ENCODE assay signal across 3 cellular contexts in the genomic region with DNA sequence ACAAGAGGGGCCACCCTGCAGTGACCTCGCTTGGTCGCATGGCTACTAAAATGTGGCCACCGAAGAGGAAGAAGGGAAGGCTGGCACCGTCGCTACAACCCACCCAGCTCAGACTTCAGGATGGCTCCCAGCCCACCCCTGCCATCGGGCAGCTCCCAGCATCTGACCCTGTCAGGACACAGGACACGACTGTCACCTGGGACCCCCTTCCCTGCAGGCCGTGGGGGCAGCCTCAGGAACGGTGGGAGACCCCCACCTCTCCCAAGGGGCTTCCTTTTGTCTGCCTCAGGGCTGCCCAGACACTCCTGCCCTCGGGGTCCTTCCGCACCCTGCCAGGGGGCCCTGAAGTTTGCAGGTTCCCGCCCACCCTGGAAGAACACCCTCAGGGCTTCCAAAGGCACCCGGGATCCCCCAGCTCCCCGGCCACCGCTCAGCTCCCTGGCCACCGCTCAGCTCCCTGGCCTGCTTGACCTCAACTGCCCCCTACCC.
TF ChIP-seq lines count a peak whose summit lies in the region.

No MANE protein-coding gene starts in this region.

TF ChIP-seq in SK-N-SH, 30 proteins besides CTCF, POLR2A, EP300 and RAD21:
- TF ChIP-seq MEF2A (IDR thresholded peaks at IDR 0.05; ENCODE audit: borderline replicate concordance, low read depth) (no peak), JUND (IDR thresholded peaks at IDR 0.05) (no peak), EZH2phosphoT487 (IDR thresholded peaks at IDR 0.05; ENCODE audit: borderline replicate concordance, low read depth) (no peak), USF1 (IDR thresholded peaks at IDR 0.05; ENCODE audit: borderline replicate concordance, low read depth) (no peak), FOSL2 (IDR thresholded peaks at IDR 0.05; ENCODE audit: borderline replicate concordance, low read depth) (no peak), GABPA (IDR thresholded peaks at IDR 0.05; ENCODE audit: low read depth) (no peak), RFX5 (IDR thresholded peaks at IDR 0.05; ENCODE audit: low read length) (no peak), NFIC (IDR thresholded peaks at IDR 0.05; ENCODE audit: borderline replicate concordance) (no peak), MXI1 (IDR thresholded peaks at IDR 0.05; ENCODE audit: low read depth, low read length) (no peak), ZBTB33 (IDR thresholded peaks at IDR 0.05; ENCODE audit: borderline replicate concordance, low read depth) (no peak), YY1 (IDR thresholded peaks at IDR 0.05; ENCODE audit: low read depth) (no peak), TEAD4 (IDR thresholded peaks at IDR 0.05; ENCODE audit: borderline replicate concordance, insufficient read depth) (no peak), PBX3 (IDR thresholded peaks at IDR 0.05) (no peak), RCOR1 (IDR thresholded peaks at IDR 0.05; ENCODE audit: low read length) (no peak)
- TF ChIP-seq, protein P1, sequence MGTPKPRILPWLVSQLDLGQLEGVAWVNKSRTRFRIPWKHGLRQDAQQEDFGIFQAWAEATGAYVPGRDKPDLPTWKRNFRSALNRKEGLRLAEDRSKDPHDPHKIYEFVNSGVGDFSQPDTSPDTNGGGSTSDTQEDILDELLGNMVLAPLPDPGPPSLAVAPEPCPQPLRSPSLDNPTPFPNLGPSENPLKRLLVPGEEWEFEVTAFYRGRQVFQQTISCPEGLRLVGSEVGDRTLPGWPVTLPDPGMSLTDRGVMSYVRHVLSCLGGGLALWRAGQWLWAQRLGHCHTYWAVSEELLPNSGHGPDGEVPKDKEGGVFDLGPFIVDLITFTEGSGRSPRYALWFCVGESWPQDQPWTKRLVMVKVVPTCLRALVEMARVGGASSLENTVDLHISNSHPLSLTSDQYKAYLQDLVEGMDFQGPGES (IDR thresholded peaks at IDR 0.05; ENCODE audit: low read depth, low read length), result no peak

TF ChIP-seq in SK-N-SH treated with all-trans-retinoic acid at 6 μM for 48 hours, 23 proteins besides CTCF, POLR2A, EP300 and RAD21:
- no peak for TF ChIP-seq SNAI2 (CRISPR knock-in tag; IDR thresholded peaks at IDR 0.05)

TF ChIP-seq in H1, 55 proteins besides CTCF, POLR2A, EP300 and RAD21:
- TF ChIP-seq SRF (IDR thresholded peaks at IDR 0.05; ENCODE audit: low read depth, low read length), result no peak
- TF ChIP-seq BRCA1 (IDR thresholded peaks at IDR 0.05; ENCODE audit: low read depth, low read length), result no peak
- TF ChIP-seq, protein P2, sequence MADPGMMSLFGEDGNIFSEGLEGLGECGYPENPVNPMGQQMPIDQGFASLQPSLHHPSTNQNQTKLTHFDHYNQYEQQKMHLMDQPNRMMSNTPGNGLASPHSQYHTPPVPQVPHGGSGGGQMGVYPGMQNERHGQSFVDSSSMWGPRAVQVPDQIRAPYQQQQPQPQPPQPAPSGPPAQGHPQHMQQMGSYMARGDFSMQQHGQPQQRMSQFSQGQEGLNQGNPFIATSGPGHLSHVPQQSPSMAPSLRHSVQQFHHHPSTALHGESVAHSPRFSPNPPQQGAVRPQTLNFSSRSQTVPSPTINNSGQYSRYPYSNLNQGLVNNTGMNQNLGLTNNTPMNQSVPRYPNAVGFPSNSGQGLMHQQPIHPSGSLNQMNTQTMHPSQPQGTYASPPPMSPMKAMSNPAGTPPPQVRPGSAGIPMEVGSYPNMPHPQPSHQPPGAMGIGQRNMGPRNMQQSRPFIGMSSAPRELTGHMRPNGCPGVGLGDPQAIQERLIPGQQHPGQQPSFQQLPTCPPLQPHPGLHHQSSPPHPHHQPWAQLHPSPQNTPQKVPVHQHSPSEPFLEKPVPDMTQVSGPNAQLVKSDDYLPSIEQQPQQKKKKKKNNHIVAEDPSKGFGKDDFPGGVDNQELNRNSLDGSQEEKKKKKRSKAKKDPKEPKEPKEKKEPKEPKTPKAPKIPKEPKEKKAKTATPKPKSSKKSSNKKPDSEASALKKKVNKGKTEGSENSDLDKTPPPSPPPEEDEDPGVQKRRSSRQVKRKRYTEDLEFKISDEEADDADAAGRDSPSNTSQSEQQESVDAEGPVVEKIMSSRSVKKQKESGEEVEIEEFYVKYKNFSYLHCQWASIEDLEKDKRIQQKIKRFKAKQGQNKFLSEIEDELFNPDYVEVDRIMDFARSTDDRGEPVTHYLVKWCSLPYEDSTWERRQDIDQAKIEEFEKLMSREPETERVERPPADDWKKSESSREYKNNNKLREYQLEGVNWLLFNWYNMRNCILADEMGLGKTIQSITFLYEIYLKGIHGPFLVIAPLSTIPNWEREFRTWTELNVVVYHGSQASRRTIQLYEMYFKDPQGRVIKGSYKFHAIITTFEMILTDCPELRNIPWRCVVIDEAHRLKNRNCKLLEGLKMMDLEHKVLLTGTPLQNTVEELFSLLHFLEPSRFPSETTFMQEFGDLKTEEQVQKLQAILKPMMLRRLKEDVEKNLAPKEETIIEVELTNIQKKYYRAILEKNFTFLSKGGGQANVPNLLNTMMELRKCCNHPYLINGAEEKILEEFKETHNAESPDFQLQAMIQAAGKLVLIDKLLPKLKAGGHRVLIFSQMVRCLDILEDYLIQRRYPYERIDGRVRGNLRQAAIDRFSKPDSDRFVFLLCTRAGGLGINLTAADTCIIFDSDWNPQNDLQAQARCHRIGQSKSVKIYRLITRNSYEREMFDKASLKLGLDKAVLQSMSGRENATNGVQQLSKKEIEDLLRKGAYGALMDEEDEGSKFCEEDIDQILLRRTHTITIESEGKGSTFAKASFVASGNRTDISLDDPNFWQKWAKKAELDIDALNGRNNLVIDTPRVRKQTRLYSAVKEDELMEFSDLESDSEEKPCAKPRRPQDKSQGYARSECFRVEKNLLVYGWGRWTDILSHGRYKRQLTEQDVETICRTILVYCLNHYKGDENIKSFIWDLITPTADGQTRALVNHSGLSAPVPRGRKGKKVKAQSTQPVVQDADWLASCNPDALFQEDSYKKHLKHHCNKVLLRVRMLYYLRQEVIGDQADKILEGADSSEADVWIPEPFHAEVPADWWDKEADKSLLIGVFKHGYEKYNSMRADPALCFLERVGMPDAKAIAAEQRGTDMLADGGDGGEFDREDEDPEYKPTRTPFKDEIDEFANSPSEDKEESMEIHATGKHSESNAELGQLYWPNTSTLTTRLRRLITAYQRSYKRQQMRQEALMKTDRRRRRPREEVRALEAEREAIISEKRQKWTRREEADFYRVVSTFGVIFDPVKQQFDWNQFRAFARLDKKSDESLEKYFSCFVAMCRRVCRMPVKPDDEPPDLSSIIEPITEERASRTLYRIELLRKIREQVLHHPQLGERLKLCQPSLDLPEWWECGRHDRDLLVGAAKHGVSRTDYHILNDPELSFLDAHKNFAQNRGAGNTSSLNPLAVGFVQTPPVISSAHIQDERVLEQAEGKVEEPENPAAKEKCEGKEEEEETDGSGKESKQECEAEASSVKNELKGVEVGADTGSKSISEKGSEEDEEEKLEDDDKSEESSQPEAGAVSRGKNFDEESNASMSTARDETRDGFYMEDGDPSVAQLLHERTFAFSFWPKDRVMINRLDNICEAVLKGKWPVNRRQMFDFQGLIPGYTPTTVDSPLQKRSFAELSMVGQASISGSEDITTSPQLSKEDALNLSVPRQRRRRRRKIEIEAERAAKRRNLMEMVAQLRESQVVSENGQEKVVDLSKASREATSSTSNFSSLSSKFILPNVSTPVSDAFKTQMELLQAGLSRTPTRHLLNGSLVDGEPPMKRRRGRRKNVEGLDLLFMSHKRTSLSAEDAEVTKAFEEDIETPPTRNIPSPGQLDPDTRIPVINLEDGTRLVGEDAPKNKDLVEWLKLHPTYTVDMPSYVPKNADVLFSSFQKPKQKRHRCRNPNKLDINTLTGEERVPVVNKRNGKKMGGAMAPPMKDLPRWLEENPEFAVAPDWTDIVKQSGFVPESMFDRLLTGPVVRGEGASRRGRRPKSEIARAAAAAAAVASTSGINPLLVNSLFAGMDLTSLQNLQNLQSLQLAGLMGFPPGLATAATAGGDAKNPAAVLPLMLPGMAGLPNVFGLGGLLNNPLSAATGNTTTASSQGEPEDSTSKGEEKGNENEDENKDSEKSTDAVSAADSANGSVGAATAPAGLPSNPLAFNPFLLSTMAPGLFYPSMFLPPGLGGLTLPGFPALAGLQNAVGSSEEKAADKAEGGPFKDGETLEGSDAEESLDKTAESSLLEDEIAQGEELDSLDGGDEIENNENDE (IDR thresholded peaks at IDR 0.05; ENCODE audit: insufficient replicate concordance, low read length), result no peak
